In genomic region chr4:7963691-7964090, GRCh38 we compare ENCODE assay signal across 10 cellular contexts.
"Had no signal": no experiment of that assay in that cellular context is flagged by ENCODE, and none has a peak within 500 bp of the region (broad histone marks: within the 10 kb centered on the region; RNA-seq: fewer than 3 reads in every experiment).

No MANE protein-coding gene starts in this region.

- H3K36me3 ChIP-seq: heart left ventricle, ovary had no signal

- H3K27me3 ChIP-seq: heart left ventricle, ovary had no signal

- H3K4me3 Mint-ChIP-seq: activated naive CD8-positive, alpha-beta T cell treated with anti-CD3 and anti-CD28 coated beads, Interleukin-2, amount 10 ng/mL, durations not matched to agents 7 days and 5 days had no signal

- H3K9me3 ChIP-seq: heart left ventricle, ovary had no signal

- H3K27ac ChIP-seq: heart left ventricle, ovary had no signal

- DNase-seq: activated CD4-positive, alpha-beta T cell treated with anti-CD3 and anti-CD28 coated beads for 1 hour; activated CD8-positive, alpha-beta memory T cell treated with anti-CD3 and anti-CD28 coated beads for 24 hours; activated gamma-delta T cell treated with Interleukin-2 at 50 U/mL for 16 hours; activated naive CD8-positive, alpha-beta T cell treated with anti-CD3 and anti-CD28 coated beads, Interleukin-2, amount 10 ng/mL, durations not matched to agents 7 days and 5 days; activated T-cell treated with anti-CD3 and anti-CD28 coated beads for 4 hours; foreskin melanocyte; heart left ventricle; stimulated activated CD4-positive, alpha-beta T cell treated with anti-CD3 and anti-CD28 coated beads, Interleukin-12 subunit alpha, Interleukin-12 subunit beta, amount 100 ng/mL, for 4 hours had no signal

- ATAC-seq: heart left ventricle, left lobe of liver had no signal

- H3K9me3 Mint-ChIP-seq: activated naive CD8-positive, alpha-beta T cell treated with anti-CD3 and anti-CD28 coated beads, Interleukin-2, amount 10 ng/mL, durations not matched to agents 7 days and 5 days had no signal

- H3K4me3 ChIP-seq: heart left ventricle, ovary had no signal
